Comparison of ENCODE assay signal across 2 cellular contexts in the genomic region with DNA sequence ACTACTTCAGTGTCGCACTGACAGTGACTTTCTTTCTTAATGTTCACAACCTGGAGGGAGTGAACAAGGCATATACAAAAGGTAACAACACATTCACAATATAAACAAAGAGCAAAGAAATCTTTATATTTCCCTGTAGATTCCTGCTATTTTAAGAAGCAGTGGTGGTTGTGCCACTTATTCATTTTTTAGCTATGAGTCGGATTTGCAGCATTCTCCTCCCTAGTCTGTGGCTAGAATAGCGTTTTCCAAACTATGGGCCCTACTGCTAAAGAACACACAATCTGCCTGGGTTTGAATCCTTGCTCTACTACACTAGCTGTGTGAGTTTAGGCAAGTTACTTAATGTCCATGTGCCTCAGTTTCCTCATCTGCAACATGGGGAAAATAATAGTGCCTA.
TF ChIP-seq lines count a peak whose summit lies in the region.

No MANE protein-coding gene starts in this region.

TF ChIP-seq in endothelial cell of umbilical vein, 7 proteins besides CTCF, POLR2A, EP300 and RAD21:
- no peak for TF ChIP-seq FOS (IDR thresholded peaks at IDR 0.05; ENCODE audit: borderline replicate concordance, insufficient read depth, low read length)
- TF ChIP-seq POLR2AphosphoS5 (IDR thresholded peaks at IDR 0.05; ENCODE audit: insufficient read depth, low read depth, low read length): no peak
- TF ChIP-seq GATA2 (IDR thresholded peaks at IDR 0.05; ENCODE audit: insufficient read depth, insufficient read length, low read depth, low read length): no peak
- TF ChIP-seq JUN (IDR thresholded peaks at IDR 0.05; ENCODE audit: borderline replicate concordance, insufficient read depth, insufficient read length, low read depth): no peak
- no peak for TF ChIP-seq MYC (IDR thresholded peaks at IDR 0.05; ENCODE audit: low read depth, low read length)
- no peak for TF ChIP-seq EZH2 (IDR thresholded peaks at IDR 0.05; ENCODE audit: borderline replicate concordance, low read depth, low read length, severe bottlenecking)
- TF ChIP-seq, protein P1, sequence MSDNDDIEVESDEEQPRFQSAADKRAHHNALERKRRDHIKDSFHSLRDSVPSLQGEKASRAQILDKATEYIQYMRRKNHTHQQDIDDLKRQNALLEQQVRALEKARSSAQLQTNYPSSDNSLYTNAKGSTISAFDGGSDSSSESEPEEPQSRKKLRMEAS (IDR thresholded peaks at IDR 0.05; ENCODE audit: insufficient read depth, insufficient read length): no peak

TF ChIP-seq in neural cell, 6 proteins besides CTCF, POLR2A, EP300 and RAD21:
- TF ChIP-seq EZH2 (IDR thresholded peaks at IDR 0.05; ENCODE audit: borderline replicate concordance, insufficient read depth, low read length, poor library complexity, severe bottlenecking) (no peak), POLR2AphosphoS5 (IDR thresholded peaks at IDR 0.05) (no peak), MXI1 (conservative IDR thresholded peaks at IDR 0.05; ENCODE audit: poor library complexity, severe bottlenecking) (no peak), REST (IDR thresholded peaks at IDR 0.05; ENCODE audit: borderline replicate concordance) (no peak), SMC3 (conservative IDR thresholded peaks at IDR 0.05; ENCODE audit: poor library complexity) (no peak), TAF1 (IDR thresholded peaks at IDR 0.05; ENCODE audit: low read depth) (no peak)
TF ChIP-seq in neural cell: peak in this region for 0.
